In genomic region chr1:208243851-208244583, GRCh38 we compare ENCODE assay signal across 8 cellular contexts. TPM values are rescaled to one million over a fixed set of nuclear protein-coding genes. Genes with fewer than 3 reads are reported as not detected.
DNase-seq lines count a peak whose midpoint lies in the region; ATAC-seq, FAIRE-seq and TF ChIP-seq lines count a peak whose summit lies in the region.

Gene PLXNA2, minus strand, starts transcription at chr1:208244384. Its CDS starts 26,462 bp downstream, at chr1:208217922.

- H3K9me2 ChIP-seq in OCI-LY1 (ENCODE audit: low read depth, low read length) = no peaks in the 10 kb centered on the region

- peak within 1 kb of the TSS; percentile 81 for H3K4me3 Mint-ChIP-seq in activated T-cell treated with anti-CD3 and anti-CD28 coated beads, Interleukin-2, amount 50 U/mL, for 24 hours

- no peak for FAIRE-seq in HTR-8/SVneo (lab: Jason Lieb, UNC)

- peak; percentile 83 for ATAC-seq in mucosa of descending colon

- H3K36me3 ChIP-seq in OCI-LY1 (ENCODE audit: insufficient read depth, low read length) (no peaks in the 10 kb centered on the region), mucosa of descending colon (ENCODE audit: low read depth) (no peaks in the 10 kb centered on the region)

- no peaks in the 10 kb centered on the region for H3F3A ChIP-seq in OCI-LY1 (ENCODE audit: insufficient read depth, low read length)

- peak within 1 kb of the TSS; percentile 23; the same call in 1 of the 2 replicates for H3K9ac ChIP-seq in OCI-LY1 (ENCODE audit: low read length)

- no peaks in the 10 kb centered on the region for H3K9me3 Mint-ChIP-seq in activated T-cell treated with anti-CD3 and anti-CD28 coated beads, Interleukin-2, amount 50 U/mL, for 24 hours

- H3K4me1 ChIP-seq in OCI-LY1 (ENCODE audit: insufficient read depth, low read length, severe bottlenecking) = peaks cover 16% of the 10 kb centered on the region
- peaks cover 32% of the 10 kb centered on the region for H3K4me1 ChIP-seq in mucosa of descending colon (ENCODE audit: low read depth)

- H3K9me3 ChIP-seq in OCI-LY1 (ENCODE audit: low read length) (no peaks in the 10 kb centered on the region), mucosa of descending colon (no peaks in the 10 kb centered on the region)

- no peak for TF ChIP-seq POLR2A in erythroblast (IDR thresholded peaks at IDR 0.05; ENCODE audit: low read length)

- H3K27ac ChIP-seq in OCI-LY1 (ENCODE audit: low read depth, low read length, poor library complexity, severe bottlenecking) = no peak within 1 kb of the TSS

- H2AFZ ChIP-seq in OCI-LY1 (ENCODE audit: low read length) = no peak within 1 kb of the TSS

- H3K4me3 ChIP-seq in OCI-LY1 (ENCODE audit: low read depth, low read length, poor library complexity, severe bottlenecking) (peak within 1 kb of the TSS; percentile 56), mucosa of descending colon (peak within 1 kb of the TSS; percentile 85)

- peaks cover 14% of the 10 kb centered on the region for H3K4me1 Mint-ChIP-seq in activated T-cell treated with anti-CD3 and anti-CD28 coated beads, Interleukin-2, amount 50 U/mL, for 24 hours (ENCODE audit: low read depth)

- H3K27me3 Mint-ChIP-seq in activated T-cell treated with anti-CD3 and anti-CD28 coated beads, Interleukin-2, amount 50 U/mL, for 24 hours = peaks cover 43% of the 10 kb centered on the region

- TF ChIP-seq CTCF in OCI-LY1 (IDR thresholded peaks at IDR 0.05; ENCODE audit: low read length) = no peak
- no peak for TF ChIP-seq CTCF in mucosa of descending colon (IDR thresholded peaks at IDR 0.05)

- peak within 1 kb of the TSS; percentile 68 for H3K4me2 ChIP-seq in OCI-LY1 (ENCODE audit: low read length)

- no peak within 1 kb of the TSS for H3K27ac Mint-ChIP-seq in activated T-cell treated with anti-CD3 and anti-CD28 coated beads, Interleukin-2, amount 50 U/mL, for 24 hours

- intact Hi-C loops in mucosa of descending colon (cut with DNase I, micrococcal nuclease) = loop anchor here in 1 of 2 donors (10.0 kb wide), 2 partner anchors 109 to 219 kb away; no protein-coding TSS in a partner anchor

- DNase-seq in GM03348 (ENCODE audit: low spot score) (peak; percentile 90), HTR-8/SVneo (ENCODE audit: insufficient read length, low spot score) (peak; percentile 46), erythroblast (lab: John Stamatoyannopoulos, UW) (peak; percentile 62 to 76), mucosa of descending colon (peak; percentile 94 to 95 (median 94)), GM19240 (ENCODE audit: insufficient read length, low spot score) (no peak)
- DNase-seq in activated T-cell treated with anti-CD3 and anti-CD28 coated beads, Interleukin-2, amount 50 U/mL, for 24 hours = peak; percentile 68
- peak; percentile 8 to 62 for DNase-seq in stimulated activated CD8-positive, alpha-beta memory T cell treated with anti-CD3 and anti-CD28 coated beads, Interleukin-7, amount 100 ng/mL, for 4 hours (ENCODE audit: low read depth in 2 of 2)

- no peaks in the 10 kb centered on the region for H4K20me1 ChIP-seq in OCI-LY1 (ENCODE audit: insufficient read depth, low read length)

- H3K36me3 Mint-ChIP-seq in activated T-cell treated with anti-CD3 and anti-CD28 coated beads, Interleukin-2, amount 50 U/mL, for 24 hours (ENCODE audit: low read depth) = no peaks in the 10 kb centered on the region

- no peaks in the 10 kb centered on the region; the same call in 1 of the 2 replicates for H3K27me3 ChIP-seq in OCI-LY1 (ENCODE audit: insufficient read depth, low read length)

- H3K79me2 ChIP-seq in OCI-LY1 (ENCODE audit: insufficient read depth, low read length) = no peaks in the 10 kb centered on the region

RNA-seq across cellular contexts. Expression of gene PLXNA2, which starts in this region (rescaled TPM):
- 100 to 1,000 TPM in 1 of 3 donors, 10 to 100 TPM in 2; 65.5 to 127 (median 70.6) TPM for total RNA-seq in mucosa of descending colon
